In genomic region chr2:101991731-101992145, GRCh38 we compare ENCODE assay signal across 12 cellular contexts. TPM values are rescaled to one million over a fixed set of nuclear protein-coding genes. Genes with fewer than 3 reads are reported as not detected.
DNase-seq lines count a peak whose midpoint lies in the region; TF ChIP-seq lines count a peak whose summit lies in the region.
"Had no signal": no experiment of that assay in that cellular context is flagged by ENCODE, and none has a peak within 500 bp of the region (broad histone marks: within the 10 kb centered on the region; RNA-seq: fewer than 3 reads in every experiment).

Gene IL1R2 (plus strand): TSS chr2:101991960. CDS start chr2:102008576, 16,616 bp downstream.

- no peaks in the 10 kb centered on the region for H3K36me3 Mint-ChIP-seq in neural progenitor cell
- H3K36me3 Mint-ChIP-seq: CD8-positive, alpha-beta memory T cell had no signal

- no peaks in the 10 kb centered on the region for H3K9me3 Mint-ChIP-seq in neural progenitor cell
- H3K9me3 Mint-ChIP-seq: CD8-positive, alpha-beta memory T cell had no signal

- H4K20me1 ChIP-seq in OCI-LY3 (ENCODE audit: insufficient read depth, low read length) (no peaks in the 10 kb centered on the region), neural progenitor cell (ENCODE audit: low read depth) (no peaks in the 10 kb centered on the region)

- DNase-seq in D341Med (ENCODE audit: low spot score) (peak; percentile 44), left ventricle myocardium inferior (peak; percentile 31), neural progenitor cell (ENCODE audit: low spot score) (no peak), NCI-H2227 (lab: John Stamatoyannopoulos, UW; ENCODE audit: unreplicated experiment) (no peak), foreskin melanocyte (no peak), NCI-H524 (lab: John Stamatoyannopoulos, UW) (no peak)
- DNase-seq: CD8-positive, alpha-beta memory T cell; KG1; mesendoderm had no signal

- H3K27me3 ChIP-seq in OCI-LY3 (ENCODE audit: low read depth, low read length) (no peaks in the 10 kb centered on the region), left ventricle myocardium inferior (ENCODE audit: low read depth) (peaks cover 50% of the 10 kb centered on the region), parathyroid adenoma (ENCODE audit: control insufficient read depth, insufficient read depth, low read length) (no peaks in the 10 kb centered on the region), neural progenitor cell (no peaks in the 10 kb centered on the region)

- H3K36me3 ChIP-seq in OCI-LY3 (replicated peaks; ENCODE audit: low read depth, low read length): no peaks in the 10 kb centered on the region
- H3K36me3 ChIP-seq in left ventricle myocardium inferior: no peaks in the 10 kb centered on the region
- H3K36me3 ChIP-seq in parathyroid adenoma (ENCODE audit: control insufficient read depth, insufficient read depth, low read length): no peaks in the 10 kb centered on the region
- H3K36me3 ChIP-seq in neural progenitor cell: no peaks in the 10 kb centered on the region

- no peaks in the 10 kb centered on the region for H3K79me2 ChIP-seq in OCI-LY3 (ENCODE audit: low read length)
- H3K79me2 ChIP-seq in parathyroid adenoma: no peaks in the 10 kb centered on the region
- no peaks in the 10 kb centered on the region for H3K79me2 ChIP-seq in neural progenitor cell (ENCODE audit: low read depth)

- H3K27ac ChIP-seq in OCI-LY3 (ENCODE audit: low read length) (no peak within 1 kb of the TSS), left ventricle myocardium inferior (replicated peaks) (no peak within 1 kb of the TSS), parathyroid adenoma (no peak within 1 kb of the TSS), neural progenitor cell (no peak within 1 kb of the TSS)

- H3F3A ChIP-seq in neural progenitor cell (ENCODE audit: low read depth): no peaks in the 10 kb centered on the region

- peaks cover 14% of the 10 kb centered on the region for H3K27me3 Mint-ChIP-seq in neural progenitor cell (ENCODE audit: insufficient read depth, low read depth)

- no peaks in the 10 kb centered on the region for H3K9me3 ChIP-seq in OCI-LY3 (ENCODE audit: insufficient read depth, low read length)
- no peaks in the 10 kb centered on the region for H3K9me3 ChIP-seq in left ventricle myocardium inferior (replicated peaks)
- no peaks in the 10 kb centered on the region for H3K9me3 ChIP-seq in parathyroid adenoma (ENCODE audit: control insufficient read depth, low read length)
- H3K9me3 ChIP-seq in neural progenitor cell (ENCODE audit: low read depth): no peaks in the 10 kb centered on the region

- H2AFZ ChIP-seq in OCI-LY3 (ENCODE audit: low read depth, low read length) (peak within 1 kb of the TSS; percentile 51; the same call in 1 of the 2 replicates), parathyroid adenoma (peak within 1 kb of the TSS; percentile 5), neural progenitor cell (replicated peaks) (no peak within 1 kb of the TSS)

- H3K4me1 ChIP-seq in OCI-LY3 (ENCODE audit: low read length) (peaks cover 48% of the 10 kb centered on the region), left ventricle myocardium inferior (no peaks in the 10 kb centered on the region), parathyroid adenoma (peaks cover 17% of the 10 kb centered on the region), neural progenitor cell (no peaks in the 10 kb centered on the region)

- no peak within 1 kb of the TSS for H3K4me3 Mint-ChIP-seq in neural progenitor cell
- H3K4me3 Mint-ChIP-seq: CD8-positive, alpha-beta memory T cell had no signal

- intact Hi-C loops in left ventricle myocardium inferior (cut with micrococcal nuclease): no loop called here

- TF ChIP-seq CTCF in OCI-LY3 (IDR thresholded peaks at IDR 0.05; ENCODE audit: low read depth, low read length): peak; percentile 23; the same call in 1 of the 2 replicates
- no peak for TF ChIP-seq CTCF in left ventricle myocardium inferior (IDR thresholded peaks at IDR 0.05; ENCODE audit: borderline replicate concordance)
- TF ChIP-seq CTCF in parathyroid adenoma (IDR thresholded peaks at IDR 0.05): no peak
- no peak for TF ChIP-seq CTCF in neural progenitor cell (IDR thresholded peaks at IDR 0.05)

- H3K4me2 ChIP-seq in OCI-LY3 (ENCODE audit: low read length) (peak within 1 kb of the TSS; percentile 72), parathyroid adenoma (ENCODE audit: low read length) (no peak within 1 kb of the TSS), neural progenitor cell (no peak within 1 kb of the TSS)

- H3K4me3 ChIP-seq in OCI-LY3 (ENCODE audit: low read length): peak within 1 kb of the TSS; percentile 46
- H3K4me3 ChIP-seq in left ventricle myocardium inferior: no peak within 1 kb of the TSS
- no peak within 1 kb of the TSS for H3K4me3 ChIP-seq in parathyroid adenoma (ENCODE audit: low read depth, low read length)
- H3K4me3 ChIP-seq in neural progenitor cell: no peak within 1 kb of the TSS

- H3K9ac ChIP-seq in OCI-LY3 (ENCODE audit: low read length) (peak within 1 kb of the TSS; percentile 4; the same call in 1 of the 2 replicates), parathyroid adenoma (no peak within 1 kb of the TSS), neural progenitor cell (no peak within 1 kb of the TSS)

- peaks cover 4% of the 10 kb centered on the region for H3K4me1 Mint-ChIP-seq in neural progenitor cell

- no peak within 1 kb of the TSS for H3K27ac Mint-ChIP-seq in neural progenitor cell

RNA-seq across cellular contexts. Expression of gene IL1R2, which starts in this region (rescaled TPM):
- total RNA-seq in left ventricle myocardium inferior (0.96 TPM), neural progenitor cell (ENCODE audit: low replicate concordance) (not detected in 2 replicates)
- total RNA-seq: bronchial epithelial cell had no signal

Comparison
In these comparisons a context has a peak if more than half of its experiments do, and no peak if none do; other contexts are left out.
1. Peak in DNase-seq in left ventricle myocardium inferior; RNA of the gene not detected or under 1 TPM.